In genomic region chr1:62057631-62058290, GRCh38 we compare ENCODE assay signal across 22 cellular contexts.
DNase-seq lines count a peak whose midpoint lies in the region; ATAC-seq and TF ChIP-seq lines count a peak whose summit lies in the region.
"Had no signal": no experiment of that assay in that cellular context is flagged by ENCODE, and none has a peak within 500 bp of the region (broad histone marks: within the 10 kb centered on the region; RNA-seq: fewer than 3 reads in every experiment).

No MANE protein-coding gene starts in this region.

- ATAC-seq in activated naive CD4-positive, alpha-beta T cell treated with anti-CD3 and anti-CD28 coated beads, Interleukin-2, amount 50 U/mL, for 72 hours: no peak
- ATAC-seq: A549 had no signal

- H3K27ac ChIP-seq in left ventricle myocardium inferior (replicated peaks): peak overlapping the region; percentile 54
- no peak overlapping the region for H3K27ac ChIP-seq in right atrium auricular region
- H3K27ac ChIP-seq in SJCRH30: no peak overlapping the region
- H3K27ac ChIP-seq in trophoblast cell (ENCODE audit: low read depth, low read length): no peak overlapping the region
- H3K27ac ChIP-seq: A549, SK-N-MC had no signal

- H3K4me3 ChIP-seq in left ventricle myocardium inferior: no peak overlapping the region
- no peak overlapping the region for H3K4me3 ChIP-seq in right atrium auricular region
- no peak overlapping the region for H3K4me3 ChIP-seq in SJCRH30
- no peak overlapping the region for H3K4me3 ChIP-seq in trophoblast cell (ENCODE audit: low read depth, low read length)
- H3K4me3 ChIP-seq: A549, MG63, SK-N-MC had no signal

- no peak overlapping the region for H2BK5ac ChIP-seq in trophoblast cell (ENCODE audit: low read depth, low read length, poor library complexity)

- no peak overlapping the region for H4K91ac ChIP-seq in trophoblast cell (ENCODE audit: low read depth, low read length)

- no peaks in the 10 kb centered on the region for H3K36me3 ChIP-seq in left ventricle myocardium inferior
- H3K36me3 ChIP-seq in right atrium auricular region: no peaks in the 10 kb centered on the region
- H3K36me3 ChIP-seq in SJCRH30: no peaks in the 10 kb centered on the region
- H3K36me3 ChIP-seq in trophoblast cell (ENCODE audit: control insufficient read depth in 1 of 2, insufficient read depth in 2 of 2, low read length in 2 of 2): no peaks in the 10 kb centered on the region
- H3K36me3 ChIP-seq: MG63 had no signal

- H3K27ac Mint-ChIP-seq in activated naive CD4-positive, alpha-beta T cell treated with anti-CD3 and anti-CD28 coated beads, Interleukin-2, amount 50 U/mL, for 72 hours: no peak overlapping the region
- H3K27ac Mint-ChIP-seq: CD4-positive, alpha-beta T cell had no signal

- peaks cover 37% of the 10 kb centered on the region for H3K4me1 ChIP-seq in left ventricle myocardium inferior
- H3K4me1 ChIP-seq in right atrium auricular region: peaks cover 0 to 10% of the 10 kb centered on the region in 2 donors
- peaks cover 8% of the 10 kb centered on the region for H3K4me1 ChIP-seq in SJCRH30
- peaks cover 4 to 6% of the 10 kb centered on the region in 2 experiments for H3K4me1 ChIP-seq in trophoblast cell (ENCODE audit: control insufficient read depth in 1 of 2, insufficient read depth in 2 of 2, low read length in 2 of 2)
- H3K4me1 ChIP-seq: A549 had no signal

- no peak overlapping the region for H3K4ac ChIP-seq in trophoblast cell (ENCODE audit: low read depth, low read length)

- H2AK5ac ChIP-seq in trophoblast cell (ENCODE audit: low read length): no peak overlapping the region

- no peak overlapping the region for H2AFZ ChIP-seq in trophoblast cell (ENCODE audit: insufficient read depth, low read length, poor library complexity)

- H3K18ac ChIP-seq in trophoblast cell (ENCODE audit: low read length): no peak overlapping the region

- no peaks in the 10 kb centered on the region for H3K79me1 ChIP-seq in trophoblast cell (ENCODE audit: low read length)

- H4K12ac ChIP-seq in trophoblast cell (ENCODE audit: low read depth, low read length): no peak overlapping the region

- no CpG with 5 or more reads among the region's 2 CpGs for WGBS in trophoblast cell (ENCODE audit: extremely low coverage, insufficient coverage, insufficient read length)

- no peaks in the 10 kb centered on the region for H3K27me3 ChIP-seq in left ventricle myocardium inferior (ENCODE audit: low read depth)
- no peaks in the 10 kb centered on the region for H3K27me3 ChIP-seq in right atrium auricular region
- no peaks in the 10 kb centered on the region for H3K27me3 ChIP-seq in SJCRH30
- H3K27me3 ChIP-seq in trophoblast cell (ENCODE audit: insufficient read depth, low read length): no peaks in the 10 kb centered on the region
- H3K27me3 ChIP-seq: MG63 had no signal

- H3K9me3 Mint-ChIP-seq in activated naive CD4-positive, alpha-beta T cell treated with anti-CD3 and anti-CD28 coated beads, Interleukin-2, amount 50 U/mL, for 72 hours: no peaks in the 10 kb centered on the region
- H3K9me3 Mint-ChIP-seq: CD4-positive, alpha-beta T cell had no signal

- no peak overlapping the region for H3K14ac ChIP-seq in trophoblast cell (ENCODE audit: low read length)

- no peak overlapping the region for H2BK120ac ChIP-seq in trophoblast cell (ENCODE audit: insufficient read depth, low read length, poor library complexity)

- no peak overlapping the region for H3K23ac ChIP-seq in trophoblast cell (ENCODE audit: low read length)

- no peak overlapping the region for H2BK12ac ChIP-seq in trophoblast cell (ENCODE audit: low read length)

- no peak overlapping the region for H4K8ac ChIP-seq in trophoblast cell (ENCODE audit: low read depth, low read length)

- no peaks in the 10 kb centered on the region for H3K79me2 ChIP-seq in trophoblast cell (ENCODE audit: control insufficient read depth, insufficient read depth, low read length, poor library complexity)

- no peak overlapping the region for H3K9ac ChIP-seq in trophoblast cell (ENCODE audit: low read length)

- TF ChIP-seq CTCF in left ventricle myocardium inferior (IDR thresholded peaks at IDR 0.05; ENCODE audit: borderline replicate concordance): no peak
- TF ChIP-seq CTCF in right atrium auricular region (IDR thresholded peaks at IDR 0.05): no peak

- intact Hi-C loops in left ventricle myocardium inferior (cut with micrococcal nuclease): no loop called here

- DNase-seq in left ventricle myocardium inferior (no peak), right atrium auricular region (ENCODE audit: low spot score) (no peak), NCI-H1694 (lab: John Stamatoyannopoulos, UW) (peak; percentile 15), SJCRH30 (peak; percentile 12 to 52), trophoblast cell (peak; percentile 44 to 97), nucleus accumbens (lab: John Stamatoyannopoulos, UW) (no peak)
- DNase-seq in activated naive CD4-positive, alpha-beta T cell treated with anti-CD3 and anti-CD28 coated beads, Interleukin-2, amount 50 U/mL, for 72 hours (ENCODE audit: low spot score in 2 of 2): no peak
- DNase-seq: CD4-positive, alpha-beta T cell; COR-L47; DMS153; Kasumi-1; MG63; NCI-H1417; NCI-H187 treated with DMSO at 0.1 percent for 48 hours; NCI-H2107; NCI-H446 treated with DMSO at 0.1 percent for 48 hours; NCI-H748 treated with DMSO at 0.1 percent for 48 hours; OCI-M1; SHP77; SW 1271 had no signal

- no peaks in the 10 kb centered on the region for H3K9me3 ChIP-seq in left ventricle myocardium inferior (replicated peaks)
- no peaks in the 10 kb centered on the region for H3K9me3 ChIP-seq in right atrium auricular region
- H3K9me3 ChIP-seq in SJCRH30 (replicated peaks): no peaks in the 10 kb centered on the region
- no peaks in the 10 kb centered on the region for H3K9me3 ChIP-seq in trophoblast cell (ENCODE audit: insufficient read depth, low read depth, low read length)
- H3K9me3 ChIP-seq: A549, MG63 had no signal

- no peak overlapping the region for H3K4me2 ChIP-seq in trophoblast cell (ENCODE audit: low read length)
- H3K4me2 ChIP-seq: A549 had no signal

- H3K36me3 Mint-ChIP-seq in activated naive CD4-positive, alpha-beta T cell treated with anti-CD3 and anti-CD28 coated beads, Interleukin-2, amount 50 U/mL, for 72 hours: no peaks in the 10 kb centered on the region

Comparison
In these comparisons a context has a peak if more than half of its experiments do, and no peak if none do; other contexts are left out.
1. DNase-seq: peak in NCI-H1694 (single experiment), SJCRH30 (2 of 2) and trophoblast cell (2 of 2); none in left ventricle myocardium inferior (single experiment), right atrium auricular region (single experiment), nucleus accumbens (0 of 56) and activated naive CD4-positive, alpha-beta T cell treated with anti-CD3 and anti-CD28 coated beads, Interleukin-2, amount 50 U/mL, for 72 hours (0 of 2).